ENCODE assay signal across 11 cellular contexts in genomic region chr17:3740611-3741073, GRCh38. TPM values are rescaled to one million over a fixed set of nuclear protein-coding genes. Genes with fewer than 3 reads are reported as not detected.
DNase-seq lines count a peak whose midpoint lies in the region; ATAC-seq and TF ChIP-seq lines count a peak whose summit lies in the region.
"Had no signal": no experiment of that assay in that cellular context is flagged by ENCODE, and none has a peak within 500 bp of the region (broad histone marks: within the 10 kb centered on the region; RNA-seq: fewer than 3 reads in every experiment).

No MANE protein-coding gene starts in this region.

- peak overlapping the region; percentile 24; the same call in 1 of the 2 replicates for H3K4me2 ChIP-seq in DND-41 (ENCODE audit: insufficient read depth, low read length)
- no peak overlapping the region for H3K4me2 ChIP-seq in PC-9

- H3K9me3 ChIP-seq in DND-41 (ENCODE audit: insufficient read depth, low read length, severe bottlenecking) (no peaks in the 10 kb centered on the region), mucosa of descending colon (no peaks in the 10 kb centered on the region), PC-9 (ENCODE audit: insufficient read depth, low read depth) (no peaks in the 10 kb centered on the region), A673 (ENCODE audit: low read depth, low read length, poor library complexity, severe bottlenecking) (no peaks in the 10 kb centered on the region)

- peak overlapping the region; percentile 50 for H2AFZ ChIP-seq in DND-41 (ENCODE audit: low read depth, low read length)
- H2AFZ ChIP-seq in PC-9, result no peak overlapping the region

- CTCF ChIA-PET in PC-9 (lab: Charles Lee), result no interaction called here
- CTCF ChIA-PET in A673 (lab: Charles Lee), result interaction anchor here (0.6 kb wide), 1 partner anchor 20 kb away, joined by 7 read pairs; no protein-coding TSS in a partner anchor

- TF ChIP-seq CTCF in DND-41 (IDR thresholded peaks at IDR 0.05; ENCODE audit: borderline replicate concordance, extremely low read depth, low read length, poor library complexity, severe bottlenecking) (peak; percentile 18), mucosa of descending colon (IDR thresholded peaks at IDR 0.05) (no peak), PC-9 (conservative IDR thresholded peaks at IDR 0.05) (no peak), A673 (conservative IDR thresholded peaks at IDR 0.05; ENCODE audit: low read depth, low read length) (no peak)

- POLR2A ChIA-PET in PC-9 (lab: Charles Lee; ENCODE audit: unreplicated experiment), result no interaction called here
- POLR2A ChIA-PET in A673 (lab: Charles Lee; ENCODE audit: low non-redundant PET), result interaction anchor here (0.6 kb wide), 1 partner anchor 41 kb away, joined by 9 read pairs; no protein-coding TSS in a partner anchor

- H3F3A ChIP-seq in PC-9 (ENCODE audit: insufficient read depth, low read depth), result peaks cover 4% of the 10 kb centered on the region; the same call in 1 of the 2 replicates

- in situ Hi-C loops in KBM-7 (cut with MboI; ENCODE audit: low pct_unique_long_range_greater_than_20kb, low sequenced_read_pairs), result no loop called here

- H3K4me1 ChIP-seq in DND-41 (ENCODE audit: insufficient read depth, low read length), result peaks cover 46% of the 10 kb centered on the region
- H3K4me1 ChIP-seq in mucosa of descending colon (ENCODE audit: low read depth), result peaks cover 13% of the 10 kb centered on the region
- H3K4me1 ChIP-seq in PC-9 (replicated peaks; ENCODE audit: insufficient read depth), result no peaks in the 10 kb centered on the region
- H3K4me1 ChIP-seq in A673 (ENCODE audit: insufficient read depth, low read length, poor library complexity, severe bottlenecking), result no peaks in the 10 kb centered on the region

- H4K20me1 ChIP-seq in DND-41 (ENCODE audit: insufficient read depth, low read length) (no peaks in the 10 kb centered on the region), PC-9 (ENCODE audit: insufficient read depth) (no peaks in the 10 kb centered on the region)

- intact Hi-C loops in mucosa of descending colon (cut with DNase I, micrococcal nuclease) (no loop called here), PC-9 (cut with micrococcal nuclease; ENCODE audit: unreplicated experiment) (no loop called here), A673 (cut with micrococcal nuclease; ENCODE audit: unreplicated experiment) (no loop called here)

- no peaks in the 10 kb centered on the region for H3K9me2 ChIP-seq in PC-9 (ENCODE audit: insufficient read depth)

- H3K36me3 ChIP-seq in DND-41 (ENCODE audit: insufficient read depth, low read length) (no peaks in the 10 kb centered on the region), mucosa of descending colon (ENCODE audit: low read depth) (no peaks in the 10 kb centered on the region), PC-9 (ENCODE audit: low read depth) (no peaks in the 10 kb centered on the region), A673 (ENCODE audit: insufficient read depth, low read length, poor library complexity, severe bottlenecking) (no peaks in the 10 kb centered on the region)

- BruUV-seq in PC-9 (replicated peaks; lab: Mats Ljungman, UMichigan) (no TSS peak), A673 (replicated peaks; lab: Mats Ljungman, UMichigan) (no TSS peak)

- peak; percentile 94 for DNase-seq in DND-41
- peak; percentile 70 for DNase-seq in KBM-7
- peak; percentile 61 for DNase-seq in activated T-cell treated with anti-CD3 and anti-CD28 coated beads, Interleukin-2, amount 50 U/mL, for 48 hours
- peak in 2 of 3 donors; percentile 34 to 50 for DNase-seq in mucosa of descending colon
- DNase-seq in PC-9, result no peak
- DNase-seq in OCI-M2 (lab: John Stamatoyannopoulos, UW; ENCODE audit: unreplicated experiment), result no peak
- DNase-seq in A673 (ENCODE audit: low spot score), result no peak
- DNase-seq in NCI-H748 (lab: John Stamatoyannopoulos, UW; ENCODE audit: unreplicated experiment), result no peak
- DNase-seq: GOT3, Karpas-422, NCI-H526 treated with DMSO at 0.1 percent for 48 hours had no signal

- peak; percentile 81 for ATAC-seq in DND-41 (ENCODE audit: insufficient read depth, low read depth)
- ATAC-seq in mucosa of descending colon, result peak; percentile 23

- no peaks in the 10 kb centered on the region for H3K27me3 ChIP-seq in DND-41 (ENCODE audit: insufficient read depth, low read length, poor library complexity)
- H3K27me3 ChIP-seq in PC-9 (ENCODE audit: insufficient read depth, low read depth), result no peaks in the 10 kb centered on the region; the same call in 1 of the 2 replicates
- H3K27me3 ChIP-seq in A673 (replicated peaks; ENCODE audit: insufficient read depth, low read depth, low read length, poor library complexity), result no peaks in the 10 kb centered on the region

- H3K79me2 ChIP-seq in DND-41 (ENCODE audit: insufficient read depth, low read length), result no peaks in the 10 kb centered on the region
- no peaks in the 10 kb centered on the region for H3K79me2 ChIP-seq in PC-9 (ENCODE audit: low read depth)

- H3K4me3 ChIP-seq in DND-41 (ENCODE audit: low read depth in 1 of 2, low read length in 2 of 2) (no peak overlapping the region), mucosa of descending colon (no peak overlapping the region), PC-9 (no peak overlapping the region), A673 (ENCODE audit: low read depth, low read length, poor library complexity, severe bottlenecking) (no peak overlapping the region)

- H3K27ac ChIP-seq in DND-41 (ENCODE audit: low read length) (peak overlapping the region; percentile 83), PC-9 (no peak overlapping the region), A673 (ENCODE audit: low read depth, low read length, poor library complexity, severe bottlenecking) (no peak overlapping the region)

- peak overlapping the region; percentile 48 for H3K9ac ChIP-seq in DND-41 (ENCODE audit: low read depth, low read length)

RNA-seq across cellular contexts. Expression of gene HASPIN, which starts 16.9 kb away (rescaled TPM):
- total RNA-seq in mucosa of descending colon, result 1 to 10 TPM in 2 of 3 donors, under 1 TPM in 1; 0.70 to 3.6 (median 1.1) TPM
- total RNA-seq in PC-9 (2021), result 25.1 and 26.8 TPM in 2 replicates
- total RNA-seq in A673 (2021), result 30.1 and 31.4 TPM in 2 replicates

RNA-seq across cellular contexts. Expression of gene P2RX5, which starts 44.7 kb away (rescaled TPM):
- 1 to 10 TPM in 2 of 3 donors, under 1 TPM in 1; 0.73 to 2.6 (median 2.2) TPM for total RNA-seq in mucosa of descending colon
- 15.0 and 18.3 TPM in 2 replicates for total RNA-seq in PC-9 (2021)
- 0.45 and 1.4 TPM in 2 replicates for total RNA-seq in A673 (2021)

Comparison
In these comparisons a context has a peak if more than half of its experiments do, and no peak if none do; other contexts are left out.
1. DNase-seq: peak in DND-41 (single experiment), KBM-7 (single experiment), activated T-cell treated with anti-CD3 and anti-CD28 coated beads, Interleukin-2, amount 50 U/mL, for 48 hours (2 of 2) and mucosa of descending colon (2 of 3); none in PC-9 (0 of 2), OCI-M2 (single experiment), A673 (single experiment) and NCI-H748 (single experiment).